6 cellular contexts compared by ENCODE assay signal in the genomic region with DNA sequence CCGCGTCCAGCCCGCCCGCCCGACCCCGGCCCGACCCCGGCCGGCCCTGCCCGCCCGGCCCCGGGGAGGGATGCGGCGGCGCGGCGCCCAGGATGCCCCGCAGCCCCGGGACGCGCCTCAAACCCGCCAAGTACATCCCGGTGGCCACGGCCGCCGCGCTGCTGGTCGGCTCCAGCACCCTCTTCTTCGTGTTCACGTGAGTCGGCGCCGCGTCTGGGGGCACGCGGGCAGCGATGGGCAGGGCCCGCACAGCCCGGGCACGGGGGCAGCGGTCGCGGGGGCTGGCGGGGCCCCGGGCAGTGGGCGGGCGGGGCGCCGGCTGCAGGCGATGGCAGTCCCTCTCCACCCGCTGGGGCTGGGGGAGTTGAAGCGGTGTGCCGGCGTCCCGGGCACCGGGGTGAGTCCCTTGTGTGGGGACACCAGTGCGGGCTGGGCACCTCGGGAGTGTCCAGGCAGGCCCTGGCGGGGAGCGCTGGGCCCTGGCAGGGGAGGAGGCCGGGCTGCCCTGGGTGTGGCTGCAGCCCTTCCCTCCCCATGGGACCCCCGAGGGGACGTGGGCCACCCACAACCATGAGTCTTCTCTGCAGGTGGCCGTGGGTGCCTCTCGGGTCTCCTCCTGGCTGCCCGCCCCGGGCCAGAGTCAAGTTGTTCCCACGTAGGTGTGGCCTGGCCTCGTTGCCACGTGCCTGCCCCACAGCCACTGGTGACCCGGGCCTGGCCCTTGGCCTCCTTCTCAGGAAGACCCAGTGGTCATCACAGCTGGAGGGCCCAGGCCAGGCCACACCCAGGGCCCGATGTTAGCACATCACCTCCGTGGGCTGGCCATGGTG. TPM values are rescaled to one million over a fixed set of nuclear protein-coding genes. Genes with fewer than 3 reads are reported as not detected.
DNase-seq lines count a peak whose midpoint lies in the region; ATAC-seq and TF ChIP-seq lines count a peak whose summit lies in the region.

No MANE protein-coding gene starts in this region.

- H3K79me2 ChIP-seq in KMS-11 (ENCODE audit: insufficient read depth, low read depth): peaks cover 7% of the 10 kb centered on the region; the same call in 1 of the 2 replicates

- H3K9ac ChIP-seq in KMS-11 (peak overlapping the region; percentile 30; the same call in 1 of the 2 replicates), endocrine pancreas (ENCODE audit: control insufficient read depth, insufficient read depth, low read length) (peak overlapping the region; percentile 31)

- H3K4me3 ChIP-seq in CD4-positive, CD25-positive, alpha-beta regulatory T cell (ENCODE audit: low read depth, low read length): no peak overlapping the region
- H3K4me3 ChIP-seq in KMS-11 (IDR thresholded peaks at IDR 0.05; ENCODE audit: insufficient read depth, low read depth, low read length) (no peak overlapping the region), endocrine pancreas (ENCODE audit: control insufficient read depth, insufficient read depth, low read length) (no peak overlapping the region), sigmoid colon (peak overlapping the region; percentile 74 to 100 (median 86))

- H3K9me3 Mint-ChIP-seq in CD4-positive, CD25-positive, alpha-beta regulatory T cell: no peaks in the 10 kb centered on the region

- H3K4me2 ChIP-seq in KMS-11: peak overlapping the region; percentile 76

- peaks cover 4% of the 10 kb centered on the region; the same call in 1 of the 2 replicates for H4K20me1 ChIP-seq in KMS-11 (ENCODE audit: insufficient read depth)

- no peaks in the 10 kb centered on the region for H3K36me3 Mint-ChIP-seq in CD4-positive, CD25-positive, alpha-beta regulatory T cell

- TF ChIP-seq CTCF in KMS-11 (conservative IDR thresholded peaks at IDR 0.05; ENCODE audit: low read depth, low read length): no peak
- TF ChIP-seq CTCF in sigmoid colon (IDR thresholded peaks at IDR 0.05): no peak

- ATAC-seq in CD4-positive, CD25-positive, alpha-beta regulatory T cell (ENCODE audit: low read depth in 2 of 2): no peak

- in situ Hi-C loops in KBM-7 (cut with MboI; ENCODE audit: low pct_unique_long_range_greater_than_20kb, low sequenced_read_pairs): no loop called here

- peak overlapping the region; percentile 54 to 87 (median 83) for H3K4me3 Mint-ChIP-seq in CD4-positive, CD25-positive, alpha-beta regulatory T cell

- H3K4me1 Mint-ChIP-seq in CD4-positive, CD25-positive, alpha-beta regulatory T cell: peaks cover 0 to 48% (median 22%) of the 10 kb centered on the region in 4 donors

- H3K36me3 ChIP-seq in CD4-positive, CD25-positive, alpha-beta regulatory T cell (ENCODE audit: control insufficient read depth, insufficient read depth, low read length): peaks cover 6% of the 10 kb centered on the region
- no peaks in the 10 kb centered on the region for H3K36me3 ChIP-seq in KMS-11 (ENCODE audit: insufficient read depth)
- no peaks in the 10 kb centered on the region for H3K36me3 ChIP-seq in endocrine pancreas (ENCODE audit: control insufficient read depth, insufficient read depth, low read length)
- H3K36me3 ChIP-seq in sigmoid colon: peaks cover 0 to 10% (median 3%) of the 10 kb centered on the region in 4 donors

- peaks cover 29% of the 10 kb centered on the region for H3K4me1 ChIP-seq in CD4-positive, CD25-positive, alpha-beta regulatory T cell (ENCODE audit: control insufficient read depth, insufficient read depth, low read length, poor library complexity, severe bottlenecking)
- H3K4me1 ChIP-seq in KMS-11 (ENCODE audit: low read depth, poor library complexity, severe bottlenecking) (peaks cover 17% of the 10 kb centered on the region), endocrine pancreas (ENCODE audit: control insufficient read depth, insufficient read depth, low read length) (no peaks in the 10 kb centered on the region), sigmoid colon (peaks cover 0 to 59% (median 52%) of the 10 kb centered on the region in 4 donors)

- H3K27me3 Mint-ChIP-seq in CD4-positive, CD25-positive, alpha-beta regulatory T cell: no peaks in the 10 kb centered on the region

- DNase-seq in CD4-positive, CD25-positive, alpha-beta regulatory T cell: peak in 2 of 3 donors; percentile 26 to 28
- DNase-seq in sigmoid colon (peak; percentile 79), KBM-7 (no peak), HT-29 (ENCODE audit: low spot score) (no peak)

- intact Hi-C loops in sigmoid colon (cut with DNase I): loop anchor here (5.0 to 10.0 kb wide), 3 partner anchors 50 to 277 kb away; a partner anchor contains a TSS

- no peaks in the 10 kb centered on the region for H3K27me3 ChIP-seq in CD4-positive, CD25-positive, alpha-beta regulatory T cell (ENCODE audit: control insufficient read depth, insufficient read depth, low read length)
- H3K27me3 ChIP-seq in KMS-11 (ENCODE audit: insufficient read depth, low read depth) (no peaks in the 10 kb centered on the region), endocrine pancreas (ENCODE audit: control insufficient read depth, insufficient read depth, low read length) (no peaks in the 10 kb centered on the region), sigmoid colon (no peaks in the 10 kb centered on the region)

- WGBS in sigmoid colon, 2 donors: 1% methylated on average over 73 of the region's 73 CpGs

- H2AFZ ChIP-seq in KMS-11 (ENCODE audit: low read depth): peak overlapping the region; percentile 47

- TF ChIP-seq POLR2A in sigmoid colon (IDR thresholded peaks at IDR 0.05): no peak

- H3K9me3 ChIP-seq in CD4-positive, CD25-positive, alpha-beta regulatory T cell (ENCODE audit: control insufficient read depth in 2 of 2, low read length in 2 of 2): no peaks in the 10 kb centered on the region
- H3K9me3 ChIP-seq in endocrine pancreas (ENCODE audit: control insufficient read depth, low read length) (no peaks in the 10 kb centered on the region), sigmoid colon (no peaks in the 10 kb centered on the region)

- H3K27ac ChIP-seq in CD4-positive, CD25-positive, alpha-beta regulatory T cell (ENCODE audit: insufficient read depth, low read length, poor library complexity, severe bottlenecking): no peak overlapping the region
- no peak overlapping the region for H3K27ac ChIP-seq in KMS-11
- H3K27ac ChIP-seq in sigmoid colon: peak overlapping the region; percentile 63 to 99 (median 85)

- TF ChIP-seq EP300 in sigmoid colon (IDR thresholded peaks at IDR 0.05): no peak

- no peak overlapping the region for H3K27ac Mint-ChIP-seq in CD4-positive, CD25-positive, alpha-beta regulatory T cell

RNA-seq across cellular contexts. Expression of a gene that starts 0.5 kb away (rescaled TPM):
- 76.7 TPM for total RNA-seq in CD4-positive, CD25-positive, alpha-beta regulatory T cell
- 1 to 10 TPM; 1.2 to 4.3 (median 1.6) TPM for polyA plus RNA-seq in CD4-positive, CD25-positive, alpha-beta regulatory T cell
- total RNA-seq in sigmoid colon: 10 to 100 TPM in 2 of 4 donors, 1 to 10 TPM in 2; 4.6 to 14.3 (median 9.5) TPM
- polyA plus RNA-seq in sigmoid colon: 10 to 100 TPM in 1 of 3 donors, 1 to 10 TPM in 2; 1.8 to 26.0 (median 4.2) TPM
- 62.9 and 94.8 TPM in 2 replicates for total RNA-seq in HT-29 (2014; rRNA removed; shearing (Covaris generic))

RNA-seq across cellular contexts. Expression of a gene that starts 15.0 kb away (rescaled TPM):
- total RNA-seq in CD4-positive, CD25-positive, alpha-beta regulatory T cell: 75.2 TPM
- polyA plus RNA-seq in CD4-positive, CD25-positive, alpha-beta regulatory T cell: 10 to 100 TPM; 24.5 to 30.2 (median 28.1) TPM
- total RNA-seq in sigmoid colon: 10 to 100 TPM; 40.0 to 55.1 (median 51.1) TPM
- 10 to 100 TPM in 1 of 3 donors, 1 to 10 TPM in 2; 8.6 to 43.7 (median 9.0) TPM for polyA plus RNA-seq in sigmoid colon
- total RNA-seq in HT-29 (2014; rRNA removed; shearing (Covaris generic)): 241 and 278 TPM in 2 replicates

RNA-seq across cellular contexts. Expression of a gene that starts 16.2 kb away (rescaled TPM):
- total RNA-seq in CD4-positive, CD25-positive, alpha-beta regulatory T cell: 67.2 TPM
- polyA plus RNA-seq in CD4-positive, CD25-positive, alpha-beta regulatory T cell: 10 to 100 TPM; 80.7 to 93.9 (median 90.2) TPM
- total RNA-seq in sigmoid colon: 100 to 1,000 TPM; 135 to 194 (median 163) TPM
- 100 to 1,000 TPM in 1 of 3 donors, 10 to 100 TPM in 2; 67.9 to 163 (median 79.8) TPM for polyA plus RNA-seq in sigmoid colon
- total RNA-seq in HT-29 (2014; rRNA removed; shearing (Covaris generic)): 978 and 1,308 TPM in 2 replicates

RNA-seq across cellular contexts. Expression of a gene that starts 18.8 kb away (rescaled TPM):
- 0.44 TPM for total RNA-seq in CD4-positive, CD25-positive, alpha-beta regulatory T cell
- polyA plus RNA-seq in CD4-positive, CD25-positive, alpha-beta regulatory T cell: not detected
- total RNA-seq in sigmoid colon: under 1 TPM in 1 of 4 donors, not detected in 3; 0.41 TPM
- polyA plus RNA-seq in sigmoid colon: 1 to 10 TPM in 1 of 3 donors, not detected in 2; 1.1 TPM
- 0.20 and 0.34 TPM in 2 replicates for total RNA-seq in HT-29 (2014; rRNA removed; shearing (Covaris generic))

RNA-seq across cellular contexts. Expression of a gene that starts 52.0 kb away (rescaled TPM):
- 41.1 TPM for total RNA-seq in CD4-positive, CD25-positive, alpha-beta regulatory T cell
- 1 to 10 TPM; 2.7 to 6.6 (median 4.5) TPM for polyA plus RNA-seq in CD4-positive, CD25-positive, alpha-beta regulatory T cell
- 10 to 100 TPM; 15.0 to 32.7 (median 22.2) TPM for total RNA-seq in sigmoid colon
- 10 to 100 TPM in 1 of 3 donors, 1 to 10 TPM in 2; 6.7 to 24.1 (median 8.4) TPM for polyA plus RNA-seq in sigmoid colon
- total RNA-seq in HT-29 (2014; rRNA removed; shearing (Covaris generic)): 74.9 and 87.2 TPM in 2 replicates

Comparison
In these comparisons a context has a peak if more than half of its experiments do, and no peak if none do; other contexts are left out.
1. DNase-seq: peak in CD4-positive, CD25-positive, alpha-beta regulatory T cell (2 of 3) and sigmoid colon (single experiment); none in KBM-7 (single experiment) and HT-29 (single experiment).
2. H3K27ac ChIP-seq: peak in sigmoid colon (4 of 4); none in CD4-positive, CD25-positive, alpha-beta regulatory T cell (single experiment) and KMS-11 (single experiment).
3. H3K4me3 ChIP-seq: peak in sigmoid colon (4 of 4); none in CD4-positive, CD25-positive, alpha-beta regulatory T cell (single experiment), KMS-11 (single experiment) and endocrine pancreas (single experiment).